13 cellular contexts compared by ENCODE assay signal in genomic region chr3:190534386-190534785, GRCh38. TPM values are rescaled to one million over a fixed set of nuclear protein-coding genes. Genes with fewer than 3 reads are reported as not detected.
DNase-seq lines count a peak whose midpoint lies in the region; ATAC-seq and TF ChIP-seq lines count a peak whose summit lies in the region.
"Had no signal": no experiment of that assay in that cellular context is flagged by ENCODE, and none has a peak within 500 bp of the region (broad histone marks: within the 10 kb centered on the region; RNA-seq: fewer than 3 reads in every experiment).

No MANE protein-coding gene starts in this region.

- H4K20me1 ChIP-seq in SK-N-SH (ENCODE audit: insufficient read depth): no peaks in the 10 kb centered on the region

- H3K4me3 ChIP-seq in ACC112 (ENCODE audit: low read depth, low read length): peak overlapping the region; percentile 66
- H3K4me3 ChIP-seq in SK-N-SH (ENCODE audit: low read depth in 2 of 2, low read length in 1 of 2): no peak overlapping the region

- 22% methylated on average over 4 of the region's 4 CpGs for WGBS in SK-N-SH (ENCODE audit: low lambda C conversion rate)

- DNase-seq in SK-N-SH (no peak), epithelial cell of prostate (ENCODE audit: low read depth, low spot score) (no peak), osteocyte (ENCODE audit: extremely low spot score, unreplicated experiment) (no peak), LoVo (ENCODE audit: low spot score) (no peak)
- no peak for DNase-seq in activated naive CD4-positive, alpha-beta T cell treated with anti-CD3 and anti-CD28 coated beads, Interleukin-2, amount 50 U/mL, for 72 hours (ENCODE audit: low spot score in 2 of 2)
- DNase-seq in effector CD8-positive, alpha-beta T cell (lab: John Stamatoyannopoulos, UW): no peak
- DNase-seq: activated CD8-positive, alpha-beta memory T cell treated with anti-CD3 and anti-CD28 coated beads, Interleukin-2, amount 50 U/mL, for 4 hours; Caco-2; NCI-H345 had no signal

- peak overlapping the region; percentile 53 for H3K9ac ChIP-seq in SK-N-SH

- H3K9me2 ChIP-seq in SK-N-SH: no peaks in the 10 kb centered on the region

- H3K36me3 ChIP-seq in ACC112 (ENCODE audit: insufficient read depth, low read length): no peaks in the 10 kb centered on the region
- H3K36me3 ChIP-seq in SK-N-SH (replicated peaks in 1 of 2; ENCODE audit: control insufficient read depth in 1 of 2, insufficient read depth in 2 of 2, low read length in 1 of 2): no peaks in the 10 kb centered on the region

- CTCF ChIA-PET in SK-N-SH (lab: Yijun Ruan, JAX): no interaction called here

- no peak overlapping the region for H3K4me3 Mint-ChIP-seq in osteocyte (ENCODE audit: unreplicated experiment)
- H3K4me3 Mint-ChIP-seq: activated naive CD4-positive, alpha-beta T cell treated with anti-CD3 and anti-CD28 coated beads, Interleukin-2, amount 50 U/mL, for 24 hours had no signal

- H3K27ac ChIP-seq in ACC112 (ENCODE audit: low read depth, low read length): peak overlapping the region; percentile 94
- peak overlapping the region; percentile 69 to 85; a peak in 3 of 4 replicates for H3K27ac ChIP-seq in SK-N-SH (ENCODE audit: low read depth in 2 of 2, low read length in 1 of 2)
- peak overlapping the region; percentile 99 for H3K27ac ChIP-seq in epithelial cell of prostate

- H3K27me3 ChIP-seq in ACC112 (ENCODE audit: insufficient read depth, low read length) (no peaks in the 10 kb centered on the region), SK-N-SH (ENCODE audit: insufficient read depth) (no peaks in the 10 kb centered on the region)

- peaks cover 28% of the 10 kb centered on the region for H3K79me2 ChIP-seq in ACC112 (ENCODE audit: control insufficient read depth, insufficient read depth, low read length, unreplicated experiment)
- H3K79me2 ChIP-seq in SK-N-SH (ENCODE audit: insufficient read depth): no peaks in the 10 kb centered on the region; the same call in 1 of the 2 replicates

- H3K9me3 Mint-ChIP-seq in osteocyte (ENCODE audit: unreplicated experiment): no peaks in the 10 kb centered on the region
- H3K9me3 Mint-ChIP-seq in activated naive CD4-positive, alpha-beta T cell treated with anti-CD3 and anti-CD28 coated beads, Interleukin-2, amount 50 U/mL, for 72 hours: no peaks in the 10 kb centered on the region
- H3K9me3 Mint-ChIP-seq: activated naive CD4-positive, alpha-beta T cell treated with anti-CD3 and anti-CD28 coated beads, Interleukin-2, amount 50 U/mL, for 24 hours had no signal

- H3K4me1 Mint-ChIP-seq in osteocyte (ENCODE audit: unreplicated experiment): peaks cover 17% of the 10 kb centered on the region

- H2AFZ ChIP-seq in ACC112 (ENCODE audit: low read length, unreplicated experiment) (peak overlapping the region; percentile 79), SK-N-SH (ENCODE audit: low read depth) (peak overlapping the region; percentile 72)

- no peak for TF ChIP-seq RAD21 in SK-N-SH (IDR thresholded peaks at IDR 0.05; ENCODE audit: low read length)

- peak overlapping the region; percentile 14; the same call in 1 of the 2 replicates for H3K4me2 ChIP-seq in SK-N-SH

- no peak for ATAC-seq in HG02973 (IDR thresholded peaks at IDR 0.05; ENCODE audit: unreplicated experiment)
- no peak for ATAC-seq in activated naive CD4-positive, alpha-beta T cell treated with anti-CD3 and anti-CD28 coated beads, Interleukin-2, amount 50 U/mL, for 72 hours

- H3K27me3 Mint-ChIP-seq in osteocyte (ENCODE audit: unreplicated experiment): no peaks in the 10 kb centered on the region
- H3K27me3 Mint-ChIP-seq: activated naive CD4-positive, alpha-beta T cell treated with anti-CD3 and anti-CD28 coated beads, Interleukin-2, amount 50 U/mL, for 24 hours; progenitor cell of endocrine pancreas had no signal

- H3K27ac Mint-ChIP-seq in osteocyte (ENCODE audit: unreplicated experiment): peak overlapping the region; percentile 90
- H3K27ac Mint-ChIP-seq in activated naive CD4-positive, alpha-beta T cell treated with anti-CD3 and anti-CD28 coated beads, Interleukin-2, amount 50 U/mL, for 72 hours: no peak overlapping the region
- H3K27ac Mint-ChIP-seq: activated naive CD4-positive, alpha-beta T cell treated with anti-CD3 and anti-CD28 coated beads, Interleukin-2, amount 50 U/mL, for 24 hours; progenitor cell of endocrine pancreas had no signal

- peaks cover 4% of the 10 kb centered on the region for H3K36me3 Mint-ChIP-seq in osteocyte (ENCODE audit: unreplicated experiment)
- peaks cover 0 to 25% of the 10 kb centered on the region in 2 donors for H3K36me3 Mint-ChIP-seq in activated naive CD4-positive, alpha-beta T cell treated with anti-CD3 and anti-CD28 coated beads, Interleukin-2, amount 50 U/mL, for 72 hours

- H3K4me1 ChIP-seq in ACC112 (ENCODE audit: control insufficient read depth, insufficient read depth, low read length, unreplicated experiment) (peaks cover 28% of the 10 kb centered on the region), SK-N-SH (ENCODE audit: control insufficient read depth in 1 of 2, insufficient read depth in 2 of 2, low read depth in 1 of 2, low read length in 1 of 2) (peaks cover 0 to 52% of the 10 kb centered on the region in 2 experiments; a peak in 1 of 4 replicates)
- H3K4me1 ChIP-seq: Caco-2 had no signal

- H3F3A ChIP-seq in SK-N-SH (replicated peaks; ENCODE audit: insufficient read depth): peaks cover 6% of the 10 kb centered on the region

- POLR2A ChIA-PET in SK-N-SH (lab: Yijun Ruan, JAX): no interaction called here

- TF ChIP-seq CTCF in SK-N-SH (IDR thresholded peaks at IDR 0.05): no peak
- no peak for TF ChIP-seq CTCF in osteocyte (IDR thresholded peaks at IDR 0.05)

- no peak for TF ChIP-seq EP300 in SK-N-SH (IDR thresholded peaks at IDR 0.05; ENCODE audit: borderline replicate concordance in 1 of 2, low read depth in 1 of 2, low read length in 1 of 2)

- no peaks in the 10 kb centered on the region for H3K9me3 ChIP-seq in SK-N-SH
- H3K9me3 ChIP-seq: Caco-2 had no signal

TF ChIP-seq in SK-N-SH, 30 proteins besides CTCF, POLR2A, EP300 and RAD21:
- TF ChIP-seq CHD2 (IDR thresholded peaks at IDR 0.05; ENCODE audit: low read length, partially characterized antibody): no peak
- no peak for TF ChIP-seq MEF2A (IDR thresholded peaks at IDR 0.05; ENCODE audit: borderline replicate concordance, low read depth)
- TF ChIP-seq YY1 (IDR thresholded peaks at IDR 0.05; ENCODE audit: low read depth): no peak
- TF ChIP-seq TAF1 (IDR thresholded peaks at IDR 0.05; ENCODE audit: borderline replicate concordance, low read depth, low read length): no peak
- TF ChIP-seq TEAD4 (IDR thresholded peaks at IDR 0.05; ENCODE audit: borderline replicate concordance, insufficient read depth): no peak
- no peak for TF ChIP-seq MXI1 (IDR thresholded peaks at IDR 0.05; ENCODE audit: low read depth, low read length)
- no peak for TF ChIP-seq FOSL2 (IDR thresholded peaks at IDR 0.05; ENCODE audit: borderline replicate concordance, low read depth)
- TF ChIP-seq GABPA (IDR thresholded peaks at IDR 0.05; ENCODE audit: low read depth): no peak
- no peak for TF ChIP-seq RFX5 (IDR thresholded peaks at IDR 0.05; ENCODE audit: low read length)
- TF ChIP-seq SIN3A (IDR thresholded peaks at IDR 0.05; ENCODE audit: borderline replicate concordance, low read depth, low read length): no peak
- TF ChIP-seq FOXJ3 (CRISPR knock-in tag; IDR thresholded peaks at IDR 0.05): no peak
- TF ChIP-seq MAX (IDR thresholded peaks at IDR 0.05; ENCODE audit: low read depth): no peak
- no peak for TF ChIP-seq RCOR1 (IDR thresholded peaks at IDR 0.05; ENCODE audit: low read length)
- no peak for TF ChIP-seq NRF1 (IDR thresholded peaks at IDR 0.05; ENCODE audit: low read depth, low read length)
- no peak for TF ChIP-seq GATA2 (CRISPR knock-in tag; IDR thresholded peaks at IDR 0.05)

RNA-seq across cellular contexts. Expression of gene IL1RAP, which starts 20.5 kb away (rescaled TPM):
- 7.6 and 10.8 TPM in 2 replicates for polyA plus RNA-seq in SK-N-SH (2012; rRNA removed)
- 8.2 and 8.7 TPM in 2 replicates for polyA plus RNA-seq in SK-N-SH (2012; cell fraction: cytosol; rRNA removed)
- polyA plus RNA-seq in SK-N-SH (2012; cell fraction: nucleus; rRNA removed): 3.6 and 10.1 TPM in 2 replicates
- 23.8 and 29.3 TPM in 2 replicates for total RNA-seq in osteocyte
- 10 to 100 TPM; 13.6 to 24.4 TPM for total RNA-seq in activated naive CD4-positive, alpha-beta T cell treated with anti-CD3 and anti-CD28 coated beads, Interleukin-2, amount 50 U/mL, for 72 hours
